In genomic region chr13:94515911-94516310, GRCh38 we compare ENCODE assay signal across 37 cellular contexts. TPM values are rescaled to one million over a fixed set of nuclear protein-coding genes. Genes with fewer than 3 reads are reported as not detected.
"Had no signal": no experiment of that assay in that cellular context is flagged by ENCODE, and none has a peak within 500 bp of the region (broad histone marks: within the 10 kb centered on the region; RNA-seq: fewer than 3 reads in every experiment).

No MANE protein-coding gene starts in this region.

- H3K27me3 ChIP-seq: adrenal gland, ascending aorta, body of pancreas, brain microvascular endothelial cell, breast epithelium, cardiac muscle cell had no signal

- FAIRE-seq: astrocyte had no signal

- H3K4me3 ChIP-seq: adrenal gland, ascending aorta, body of pancreas, breast epithelium, cardiac muscle cell had no signal

- DNase-seq: activated effector memory CD4-positive, alpha-beta T cell treated with anti-CD3 and anti-CD28 coated beads, Interleukin-2, amount 50 U/mL, for 16 hours; activated effector memory CD4-positive, alpha-beta T cell treated with Interleukin-2 at 50 U/mL for 16 hours; activated gamma-delta T cell; activated gamma-delta T cell treated with Interleukin-2 at 50 U/mL for 16 hours; activated naive CD4-positive, alpha-beta T cell; activated naive CD4-positive, alpha-beta T cell treated with anti-CD3 and anti-CD28 coated beads for 36 hours; activated naive CD4-positive, alpha-beta T cell treated with anti-CD3 and anti-CD28 coated beads, Interleukin-2, amount 10 ng/mL, durations not matched to agents 7 days and 5 days; activated naive CD4-positive, alpha-beta T cell treated with anti-CD3 and anti-CD28 coated beads, Interleukin-2, amount 50 U/mL, for 16 hours; activated naive CD4-positive, alpha-beta T cell treated with Interleukin-2 at 50 U/mL for 16 hours; activated naive CD8-positive, alpha-beta T cell treated with anti-CD3 and anti-CD28 coated beads for 36 hours; activated naive CD8-positive, alpha-beta T cell treated with anti-CD3 and anti-CD28 coated beads, Interleukin-2, amount 10 ng/mL, durations not matched to agents 7 days and 5 days; activated naive CD8-positive, alpha-beta T cell treated with anti-CD3 and anti-CD28 coated beads, Interleukin-2, amount 50 U/mL, for 24 hours; activated T-cell treated with anti-CD3 and anti-CD28 coated beads, Interleukin-2, amount 50 U/mL, for 1 hour; activated T-cell treated with anti-CD3 and anti-CD28 coated beads, Interleukin-2, amount 50 U/mL, for 24 hours; activated T-cell treated with anti-CD3 and anti-CD28 coated beads, Interleukin-2, amount 50 U/mL, for 4 hours; activated T-cell treated with anti-CD3 and anti-CD28 coated beads, Interleukin-2, amount 50 U/mL, for 48 hours; activated T-cell treated with anti-CD3 and anti-CD28 coated beads, Interleukin-2, amount 50 U/mL, for 72 hours; adrenal gland; amniotic stem cell; amygdala; anterior cingulate cortex; aorta; body of pancreas; brain microvascular endothelial cell; caudate nucleus; central memory CD4-positive, alpha-beta T cell; cerebellar nuclear complex had no signal

- ATAC-seq: activated naive CD4-positive, alpha-beta T cell treated with anti-CD3 and anti-CD28 coated beads, Interleukin-2, amount 50 U/mL, for 72 hours; activated naive CD8-positive, alpha-beta T cell treated with anti-CD3 and anti-CD28 coated beads, Interleukin-2, amount 50 U/mL, for 24 hours; activated T-cell treated with anti-CD3 and anti-CD28 coated beads, Interleukin-2, amount 50 U/mL, for 4 hours; activated T-cell treated with anti-CD3 and anti-CD28 coated beads, Interleukin-2, amount 50 U/mL, for 72 hours; activated T-helper 17 cell treated with anti-CD3 and anti-CD28 coated beads, Interleukin-2, amount 50 U/mL, for 72 hours; body of pancreas had no signal

- H3K9me3 ChIP-seq: adrenal gland, ascending aorta, body of pancreas, breast epithelium had no signal

- H3K27ac ChIP-seq: adrenal gland, ascending aorta, body of pancreas, brain microvascular endothelial cell, breast epithelium, cardiac muscle cell had no signal

- H3K36me3 ChIP-seq: adrenal gland, ascending aorta, brain microvascular endothelial cell, breast epithelium, cardiac muscle cell had no signal

- H3K4me1 ChIP-seq: adrenal gland, ascending aorta, body of pancreas had no signal

RNA-seq across cellular contexts. Expression of gene DCT, which starts 36.4 kb away (rescaled TPM):
- total RNA-seq: activated T-cell treated with anti-CD3 and anti-CD28 coated beads, Interleukin-2, amount 50 U/mL, for 4 hours; activated T-helper 1 cell treated with anti-CD3 and anti-CD28 coated beads, Interleukin-12 subunit alpha, Interleukin-12 subunit beta, Interleukin-2, Interleukin-4 antibody, amounts not matched to agents 30 ng/mL and 10 ng/mL and 1 ng/mL, durations not matched to agents 14 hours and 24 hours and 36 hours; activated T-helper 2 cell treated with anti-CD3 and anti-CD28 coated beads, Interferon-gamma antibody, Interleukin-2, Interleukin-4, amounts not matched to agents 10 μg/mL and 5 μg/mL and 100 μg/mL, durations not matched to agents 14 hours and 24 hours and 36 hours; ascending aorta; bronchial epithelial cell; chondrocyte had no signal
- polyA plus RNA-seq: cardiac muscle cell had no signal
